ENCODE assay signal across 7 cellular contexts in the genomic region with DNA sequence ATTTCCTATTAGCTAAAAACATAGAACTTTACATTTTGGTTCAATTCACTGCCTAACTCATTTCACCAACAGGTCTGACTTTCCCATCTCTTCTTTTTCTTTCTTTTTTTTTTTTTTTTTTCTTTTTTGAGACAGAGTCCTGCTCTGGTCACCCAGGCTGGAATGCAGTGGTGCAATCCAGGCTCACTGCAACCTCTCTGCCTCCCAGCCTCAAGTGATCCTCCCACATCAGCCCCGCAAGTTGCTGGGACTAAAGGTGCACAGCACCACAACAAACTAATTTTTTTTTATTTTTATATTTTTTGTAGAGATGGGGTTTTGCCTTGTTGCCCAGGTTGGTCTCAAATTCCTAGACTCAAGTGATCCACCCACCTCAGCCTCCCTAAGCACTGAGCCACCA.
"Had no signal": no experiment of that assay in that cellular context is flagged by ENCODE, and none has a peak within 500 bp of the region (broad histone marks: within the 10 kb centered on the region; RNA-seq: fewer than 3 reads in every experiment).

No MANE protein-coding gene starts in this region.

- H3K9me3 ChIP-seq: HAP-1 had no signal

- H3K36me3 ChIP-seq: HAP-1 had no signal

- H3K4me2 ChIP-seq: GM23338 had no signal

- DNase-seq: H7, HFFc6, KG1 had no signal

- H3K4me1 ChIP-seq: HAP-1 had no signal

- H2AFZ ChIP-seq: GM23338 had no signal

- H3K4me3 ChIP-seq: GM23338, HAP-1 had no signal

- ATAC-seq: GM23338, HCT116 had no signal

- FAIRE-seq: HTR-8/SVneo had no signal
